1 cellular context compared by ENCODE assay signal in genomic region chr16:81505011-81505660, GRCh38.
TF ChIP-seq lines count a peak whose summit lies in the region.

No MANE protein-coding gene starts in this region.

TF ChIP-seq in K562, 482 proteins besides CTCF, POLR2A, EP300 and RAD21 (continued from another document and continues in another):
- TF ChIP-seq ELK1 (CRISPR knock-in tag; IDR thresholded peaks at IDR 0.05), result no peak
- no peak for TF ChIP-seq NCOR1 (IDR thresholded peaks at IDR 0.05)
- TF ChIP-seq E2F4 (CRISPR knock-in tag; IDR thresholded peaks at IDR 0.05; ENCODE audit: low read depth), result no peak
- TF ChIP-seq ETS1 (conservative IDR thresholded peaks at IDR 0.05; ENCODE audit: control insufficient read depth, low read depth, low read length), result no peak
- no peak for TF ChIP-seq ZKSCAN3 (CRISPR knock-in tag; IDR thresholded peaks at IDR 0.05)
- no peak for TF ChIP-seq GABPA (tag; conservative IDR thresholded peaks at IDR 0.05; ENCODE audit: low read depth)
- TF ChIP-seq HSF4 (CRISPR knock-in tag; IDR thresholded peaks at IDR 0.05; ENCODE audit: borderline replicate concordance), result no peak
- no peak for TF ChIP-seq TEAD4 (IDR thresholded peaks at IDR 0.05; ENCODE audit: low read length)
- TF ChIP-seq TEAD4 (CRISPR knock-in tag; IDR thresholded peaks at IDR 0.05; ENCODE audit: borderline replicate concordance), result no peak
- TF ChIP-seq ZNF75A (CRISPR knock-in tag; IDR thresholded peaks at IDR 0.05), result no peak
- no peak for TF ChIP-seq NR2C1 (IDR thresholded peaks at IDR 0.05)
- no peak for TF ChIP-seq NR2C1 (tag; IDR thresholded peaks at IDR 0.05)
- peak; percentile 92 for TF ChIP-seq ZNF592 (IDR thresholded peaks at IDR 0.05)
- no peak for TF ChIP-seq RBM34 (IDR thresholded peaks at IDR 0.05; ENCODE audit: borderline replicate concordance, insufficient read depth, low read length)
- TF ChIP-seq TBL1XR1 (IDR thresholded peaks at IDR 0.05; ENCODE audit: low read length in 2 of 2), result 0 out of 4 replicates have a peak, but pooled peaks of 1 of the 2 experiments have one; percentile 27
- TF ChIP-seq TAF7 (tag; IDR thresholded peaks at IDR 0.05), result no peak; the same call in 1 of the 2 replicates
- TF ChIP-seq AFF1 (IDR thresholded peaks at IDR 0.05; ENCODE audit: low read depth in 1 of 2, partially characterized antibody in 2 of 2), result no peak
- no peak for TF ChIP-seq ZBTB8A (IDR thresholded peaks at IDR 0.05; ENCODE audit: partially characterized antibody)
- no peak for TF ChIP-seq PHB (CRISPR knock-in tag; IDR thresholded peaks at IDR 0.05)
- TF ChIP-seq POLR2H (tag; IDR thresholded peaks at IDR 0.05; ENCODE audit: low read depth), result no peak
- no peak for TF ChIP-seq MLLT1 (IDR thresholded peaks at IDR 0.05)
- TF ChIP-seq SRSF7 (optimal IDR thresholded peaks at IDR 0.05; ENCODE audit: low read depth, low read length), result no peak
- no peak for TF ChIP-seq SMARCC2 (IDR thresholded peaks at IDR 0.05; ENCODE audit: low read depth)
- no peak for TF ChIP-seq SMARCB1 (IDR thresholded peaks at IDR 0.05; ENCODE audit: insufficient read length, low read depth)
- TF ChIP-seq TEAD1 (CRISPR knock-in tag; IDR thresholded peaks at IDR 0.05), result no peak
- peak; percentile 81 for TF ChIP-seq MXI1 (IDR thresholded peaks at IDR 0.05; ENCODE audit: low read depth, low read length)
- peak; percentile 87 for TF ChIP-seq FOXK2 (conservative IDR thresholded peaks at IDR 0.05 in 1 of 2, IDR thresholded peaks at IDR 0.05 in 1 of 2; ENCODE audit: low read depth in 2 of 2)
- TF ChIP-seq ZNF511 (CRISPR knock-in tag; IDR thresholded peaks at IDR 0.05), result no peak
- peak; percentile 86 for TF ChIP-seq MGA (IDR thresholded peaks at IDR 0.05)
- no peak for TF ChIP-seq LCOR (CRISPR knock-in tag; IDR thresholded peaks at IDR 0.05)
